Comparison of ENCODE assay signal across 1 cellular context in genomic region chr11:128298271-128298670, GRCh38.
TF ChIP-seq lines count a peak whose summit lies in the region.

No MANE protein-coding gene starts in this region.

TF ChIP-seq in GM23338, 12 proteins besides CTCF, POLR2A, EP300 and RAD21 (continued from another document):
- no peak for TF ChIP-seq ZNF462 (CRISPR knock-in tag; IDR thresholded peaks at IDR 0.05)
- no peak for TF ChIP-seq ETS1 (IDR thresholded peaks at IDR 0.05)
- TF ChIP-seq ZNF331 (CRISPR knock-in tag; IDR thresholded peaks at IDR 0.05; ENCODE audit: low read depth) = no peak
- TF ChIP-seq EZH2phosphoT487 (IDR thresholded peaks at IDR 0.05; ENCODE audit: unreplicated experiment) = no peak
- no peak for TF ChIP-seq ZNF114 (CRISPR knock-in tag; IDR thresholded peaks at IDR 0.05)
- TF ChIP-seq JUNB (IDR thresholded peaks at IDR 0.05; ENCODE audit: unreplicated experiment) = no peak
- TF ChIP-seq REST (IDR thresholded peaks at IDR 0.05; ENCODE audit: unreplicated experiment) = no peak
- no peak for TF ChIP-seq EZH2 (IDR thresholded peaks at IDR 0.05; ENCODE audit: low read depth, unreplicated experiment)
- no peak for TF ChIP-seq NANOG (IDR thresholded peaks at IDR 0.05; ENCODE audit: borderline replicate concordance)
- TF ChIP-seq POLR2AphosphoS5 (IDR thresholded peaks at IDR 0.05; ENCODE audit: low read depth) = no peak
- TF ChIP-seq STAT1 (IDR thresholded peaks at IDR 0.05; ENCODE audit: unreplicated experiment) = no peak
TF ChIP-seq in GM23338: peak in this region for 0.
